In genomic region chr3:58640700-58641372, GRCh38 we compare ENCODE assay signal across 8 cellular contexts.
A peak's percentile ranks its signal among the peaks of the same experiment; 100 is the strongest.
DNase-seq lines count a peak whose midpoint lies in the region; ATAC-seq and TF ChIP-seq lines count a peak whose summit lies in the region.

No MANE protein-coding gene starts in this region.

- H3K36me3 ChIP-seq in WERI-Rb-1 = no peaks in the 10 kb centered on the region

- H3K4me3 ChIP-seq in WERI-Rb-1 (ENCODE audit: low read depth, low read length) = no peak overlapping the region

- peak; percentile 97 for TF ChIP-seq CTCF in WERI-Rb-1 (IDR thresholded peaks at IDR 0.05; ENCODE audit: low read depth, low read length)

- no peaks in the 10 kb centered on the region for H3K27me3 ChIP-seq in WERI-Rb-1 (ENCODE audit: insufficient read depth, low read depth, severe bottlenecking)

- H3K9me3 ChIP-seq in WERI-Rb-1 (ENCODE audit: severe bottlenecking) = no peaks in the 10 kb centered on the region

- ATAC-seq in HG02642 (IDR thresholded peaks at IDR 0.05; ENCODE audit: poor library complexity, unreplicated experiment) = peak; percentile 86

- peak; percentile 7 for DNase-seq in NCI-H2107 treated with DMSO at 0.1 percent for 48 hours (lab: John Stamatoyannopoulos, UW; ENCODE audit: unreplicated experiment)
- DNase-seq in NCI-H2107 (lab: John Stamatoyannopoulos, UW) = no peak
- DNase-seq in NCI-H2029 treated with DMSO at 0.1 percent for 48 hours (lab: John Stamatoyannopoulos, UW) = peak; percentile 43
- DNase-seq in WERI-Rb-1 = peak; percentile 86
- DNase-seq in central memory CD4-positive, alpha-beta T cell = peak; percentile 6
- DNase-seq in kidney tubule cell (ENCODE audit: low spot score) = peak; percentile 82
- peak; percentile 18 to 56 for DNase-seq in stimulated activated CD4-positive, alpha-beta T cell treated with anti-CD3 and anti-CD28 coated beads, Interleukin-4, amount 100 ng/mL, for 4 hours

- no peak overlapping the region for H3K27ac ChIP-seq in WERI-Rb-1
